In genomic region chr2:181891258-181891965, GRCh38 we compare ENCODE assay signal across 8 cellular contexts. TPM values are rescaled to one million over a fixed set of nuclear protein-coding genes. Genes with fewer than 3 reads are reported as not detected.
DNase-seq lines count a peak whose midpoint lies in the region; ATAC-seq and TF ChIP-seq lines count a peak whose summit lies in the region.

Gene ITPRID2, plus strand, starts transcription at chr2:181891730. Its CDS starts 337 bp downstream, at chr2:181892067.

- ATAC-seq in GM18870 (IDR thresholded peaks at IDR 0.05; ENCODE audit: unreplicated experiment) (peak; percentile 33), HG03135 (IDR thresholded peaks at IDR 0.05; ENCODE audit: unreplicated experiment) (peak; percentile 87)

- CTCF ChIA-PET in activated CD4-positive, alpha-beta T cell treated with anti-CD3 and anti-CD28 coated beads, Interleukin-2, amount 10 ng/mL, durations not matched to agents 7 days and 5 days (lab: Charles Lee) = interaction anchor here (2.6 kb wide), 1 partner anchor 9 kb away, joined by 7 read pairs; no protein-coding TSS in a partner anchor

- no peaks in the 10 kb centered on the region for H3K9me3 ChIP-seq in liver (ENCODE audit: control insufficient read depth in 4 of 4, low read length in 3 of 4)

- peak within 1 kb of the TSS; percentile 91 for H3K4me3 Mint-ChIP-seq in activated CD4-positive, alpha-beta T cell treated with anti-CD3 and anti-CD28 coated beads, Interleukin-2, amount 10 ng/mL, durations not matched to agents 7 days and 5 days

- WGBS in liver = 1% methylated on average over 58 of the region's 58 CpGs

- H3K4me3 ChIP-seq in AG10803 (ENCODE audit: low read length) (peak within 1 kb of the TSS; percentile 87), liver (ENCODE audit: low read depth in 1 of 3, low read length in 3 of 3) (peak within 1 kb of the TSS; percentile 81 to 97 (median 97))

- DNase-seq in AG10803 (ENCODE audit: low read depth) = peak; percentile 86
- DNase-seq in NCI-H446 treated with DMSO at 0.1 percent for 48 hours (lab: John Stamatoyannopoulos, UW) = peak; percentile 75
- peak; percentile 62 for DNase-seq in activated CD4-positive, alpha-beta T cell treated with anti-CD3 and anti-CD28 coated beads, Interleukin-2, amount 10 ng/mL, durations not matched to agents 7 days and 5 days
- DNase-seq in dermis blood vessel endothelial cell = peak; percentile 93
- DNase-seq in stimulated activated CD4-positive, alpha-beta T cell treated with anti-CD3 and anti-CD28 coated beads, Interleukin-4, amount 100 ng/mL, for 1 hour = peak; percentile 65

- H3K27me3 ChIP-seq in liver (ENCODE audit: control insufficient read depth in 4 of 4, insufficient read depth in 4 of 4, low read length in 3 of 4) = no peaks in the 10 kb centered on the region

- no peaks in the 10 kb centered on the region for H3K9me3 Mint-ChIP-seq in activated CD4-positive, alpha-beta T cell treated with anti-CD3 and anti-CD28 coated beads, Interleukin-2, amount 10 ng/mL, durations not matched to agents 7 days and 5 days

- POLR2A ChIA-PET in activated CD4-positive, alpha-beta T cell treated with anti-CD3 and anti-CD28 coated beads, Interleukin-2, amount 10 ng/mL, durations not matched to agents 7 days and 5 days (lab: Charles Lee) = no interaction called here

- H3K27ac ChIP-seq in liver (ENCODE audit: low read depth in 1 of 2, low read length in 2 of 2) = peak within 1 kb of the TSS; percentile 98

- peaks cover 0 to 1% (median 0%) of the 10 kb centered on the region in 4 donors for H3K36me3 ChIP-seq in liver (ENCODE audit: control insufficient read depth in 4 of 4, insufficient read depth in 3 of 4, low read depth in 1 of 4, low read length in 3 of 4)

- TF ChIP-seq RAD21 in liver (IDR thresholded peaks at IDR 0.05) = no peak

- H3K9ac ChIP-seq in liver (ENCODE audit: low read depth in 1 of 2, low read length in 2 of 2) = peak within 1 kb of the TSS; percentile 91 to 100

- peaks cover 32% of the 10 kb centered on the region for H3K4me1 Mint-ChIP-seq in activated CD4-positive, alpha-beta T cell treated with anti-CD3 and anti-CD28 coated beads, Interleukin-2, amount 10 ng/mL, durations not matched to agents 7 days and 5 days

- peaks cover 24% of the 10 kb centered on the region for H3K36me3 Mint-ChIP-seq in activated CD4-positive, alpha-beta T cell treated with anti-CD3 and anti-CD28 coated beads, Interleukin-2, amount 10 ng/mL, durations not matched to agents 7 days and 5 days (ENCODE audit: low read depth)

- no peak for TF ChIP-seq CTCF in AG10803 (conservative IDR thresholded peaks at IDR 0.05; ENCODE audit: low read length)
- peak; percentile 51 for TF ChIP-seq CTCF in liver (IDR thresholded peaks at IDR 0.05; ENCODE audit: low read depth, low read length, missing input control)

- H3K27me3 Mint-ChIP-seq in activated CD4-positive, alpha-beta T cell treated with anti-CD3 and anti-CD28 coated beads, Interleukin-2, amount 10 ng/mL, durations not matched to agents 7 days and 5 days = peaks cover 26% of the 10 kb centered on the region

- H3K4me1 ChIP-seq in liver (ENCODE audit: control insufficient read depth in 4 of 4, insufficient read depth in 4 of 4, low read length in 3 of 4) = peaks cover 6 to 35% (median 24%) of the 10 kb centered on the region in 4 donors

- peak within 1 kb of the TSS; percentile 89 for H3K27ac Mint-ChIP-seq in activated CD4-positive, alpha-beta T cell treated with anti-CD3 and anti-CD28 coated beads, Interleukin-2, amount 10 ng/mL, durations not matched to agents 7 days and 5 days

TF ChIP-seq in liver, 16 proteins besides CTCF, POLR2A, EP300 and RAD21:
- TF ChIP-seq RXRA (IDR thresholded peaks at IDR 0.05) (no peak), HNF4G (IDR thresholded peaks at IDR 0.05) (no peak), NR2F2 (IDR thresholded peaks at IDR 0.05) (no peak), ZBTB33 (IDR thresholded peaks at IDR 0.05) (no peak), TAF1 (conservative IDR thresholded peaks at IDR 0.05) (no peak), SP1 (IDR thresholded peaks at IDR 0.05) (peak; percentile 16), FOXA2 (IDR thresholded peaks at IDR 0.05) (no peak)

RNA-seq across cellular contexts. Expression of gene ITPRID2, which starts in this region (rescaled TPM):
- total RNA-seq in activated CD4-positive, alpha-beta T cell treated with anti-CD3 and anti-CD28 coated beads, Interleukin-2, amount 10 ng/mL, durations not matched to agents 7 days and 5 days = 10 to 100 TPM; 56.9 to 68.3 TPM
- total RNA-seq in dermis blood vessel endothelial cell = 191 and 211 TPM in 2 replicates
- 100 to 1,000 TPM in 1 of 2 donors, 10 to 100 TPM in 1; 65.3 to 145 TPM for total RNA-seq in liver
- 10 to 100 TPM; 31.2 to 44.9 TPM for polyA plus RNA-seq in liver

Comparison
In these comparisons a context has a peak if more than half of its experiments do, and no peak if none do; other contexts are left out.
1. Peak in every context shown above with its lines: DNase-seq, ATAC-seq, H3K4me3 ChIP-seq and H3K27ac ChIP-seq.